ENCODE assay signal across 8 cellular contexts in the genomic region with DNA sequence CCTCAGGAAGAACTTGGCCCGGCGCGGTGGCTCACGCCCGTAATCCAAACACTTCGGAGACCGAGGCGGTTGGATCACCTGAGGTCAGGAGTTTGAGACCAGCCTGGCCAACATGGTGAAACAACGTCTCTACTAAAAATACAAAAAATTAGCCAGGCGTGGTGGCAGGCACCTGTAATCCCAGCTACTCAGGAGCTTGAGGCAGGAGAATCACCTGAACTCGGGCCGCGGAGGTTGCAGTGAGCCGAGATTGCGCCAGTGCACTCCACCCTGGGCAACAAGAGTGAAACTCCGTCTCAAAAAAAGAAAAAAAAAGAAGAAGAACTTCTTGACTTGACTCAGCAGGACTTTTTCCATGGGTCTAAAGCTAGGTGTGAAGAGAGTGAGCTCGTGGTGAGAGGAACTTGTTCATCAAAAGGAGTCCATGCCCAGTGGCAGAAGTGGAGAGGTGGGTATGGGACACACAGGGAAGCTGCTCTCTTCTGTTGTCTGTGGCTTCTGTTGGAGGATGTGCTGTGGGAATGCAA. TPM values are rescaled to one million over a fixed set of nuclear protein-coding genes. Genes with fewer than 3 reads are reported as not detected.
DNase-seq lines count a peak whose midpoint lies in the region; ATAC-seq and TF ChIP-seq lines count a peak whose summit lies in the region.
"Not testable (repeated sequence)": the region's sequence is repeated elsewhere in the genome, so short reads cannot be mapped to it uniquely, and the experiment has no call there.

No MANE protein-coding gene starts in this region.

- peak overlapping the region in 1 of 2 donors; percentile 39 for H3K4me3 Mint-ChIP-seq in CD14-positive monocyte

- not testable (repeated sequence) for H3K4me3 ChIP-seq in lower lobe of right lung

- peaks cover 23% of the 10 kb centered on the region for H3K4me1 ChIP-seq in lower lobe of right lung

- not testable (repeated sequence) for H3K27me3 Mint-ChIP-seq in CD14-positive monocyte (ENCODE audit: low read depth in 3 of 3)

- H3K36me3 Mint-ChIP-seq in CD14-positive monocyte = not testable (repeated sequence)

- H3K36me3 ChIP-seq in lower lobe of right lung = not testable (repeated sequence)

- peak overlapping the region; percentile 68 to 97 (median 93) for H3K27ac Mint-ChIP-seq in CD14-positive monocyte

- H3K4me1 Mint-ChIP-seq in CD14-positive monocyte = peaks cover 57% of the 10 kb centered on the region

- H3K27ac ChIP-seq in lower lobe of right lung = peak overlapping the region; percentile 26

- DNase-seq in CD14-positive monocyte (ENCODE audit: low spot score) (peak; percentile 57), NOMO-1 treated with DMSO at 0.1 percent for 48 hours (lab: John Stamatoyannopoulos, UW; ENCODE audit: unreplicated experiment) (peak; percentile 75), lower lobe of right lung (peak; percentile 54)
- DNase-seq in activated CD4-positive, alpha-beta T cell treated with anti-CD3 and anti-CD28 coated beads for 48 hours = peak; percentile 72
- DNase-seq in activated naive CD4-positive, alpha-beta T cell treated with Interleukin-2 at 50 U/mL for 16 hours = peak; percentile 61
- peak in 2 of 3 experiments; percentile 28 to 61 for DNase-seq in stimulated activated CD4-positive, alpha-beta T cell treated with anti-CD3 and anti-CD28 coated beads, TNF-alpha, amount 100 ng/mL, for 24 hours (ENCODE audit: low read depth in 3 of 3)

- TF ChIP-seq CTCF in CD14-positive monocyte (IDR thresholded peaks at IDR 0.05); lower lobe of right lung (IDR thresholded peaks at IDR 0.05): not testable (repeated sequence)

- intact Hi-C loops in CD14-positive monocyte (cut with micrococcal nuclease); lower lobe of right lung (cut with DNase I): not testable (repeated sequence)

- not testable (repeated sequence) for H3K27me3 ChIP-seq in lower lobe of right lung (ENCODE audit: low read depth)

- not testable (repeated sequence) for H3K9me3 Mint-ChIP-seq in CD14-positive monocyte

- not testable (repeated sequence) for H3K9me3 ChIP-seq in lower lobe of right lung

- ATAC-seq in GM18858 (IDR thresholded peaks at IDR 0.05; ENCODE audit: unreplicated experiment) = peak; percentile 40
- ATAC-seq in HG02763 (IDR thresholded peaks at IDR 0.05; ENCODE audit: unreplicated experiment) = peak; percentile 43
- peak; percentile 10 to 46 for ATAC-seq in lower lobe of right lung

RNA-seq across cellular contexts. Expression of gene GNL1, which starts 26.9 kb away (rescaled TPM):
- 10 to 100 TPM; 10.3 to 12.9 TPM for polyA plus RNA-seq in CD14-positive monocyte
- total RNA-seq in lower lobe of right lung = 54.9 TPM

RNA-seq across cellular contexts. Expression of gene PRR3, which starts 27.7 kb away (rescaled TPM):
- polyA plus RNA-seq in CD14-positive monocyte = 1 to 10 TPM; 2.8 to 3.6 TPM
- total RNA-seq in lower lobe of right lung = 7.5 TPM

RNA-seq across cellular contexts. Expression of gene HLA-E, which starts 40.1 kb away (rescaled TPM):
- polyA plus RNA-seq in CD14-positive monocyte = 100 to 1,000 TPM; 870 to 944 TPM
- 1,079 TPM for total RNA-seq in lower lobe of right lung

RNA-seq across cellular contexts. Expression of gene ABCF1, which starts 41.8 kb away (rescaled TPM):
- polyA plus RNA-seq in CD14-positive monocyte = 10 to 100 TPM in 1 of 2 donors, 1 to 10 TPM in 1; 7.5 to 14.6 TPM
- 40.0 TPM for total RNA-seq in lower lobe of right lung
